ENCODE assay signal across 16 cellular contexts in genomic region chr2:40287815-40288214, GRCh38.
"Had no signal": no experiment of that assay in that cellular context is flagged by ENCODE, and none has a peak within 500 bp of the region (broad histone marks: within the 10 kb centered on the region; RNA-seq: fewer than 3 reads in every experiment).

No MANE protein-coding gene starts in this region.

- H3K4me1 ChIP-seq: left lung, pancreas, upper lobe of left lung had no signal

- H3K36me3 ChIP-seq: gastroesophageal sphincter, left lung, pancreas, upper lobe of left lung had no signal

- H3K9me3 ChIP-seq: gastroesophageal sphincter, left lung, pancreas, upper lobe of left lung had no signal

- H3K4me3 ChIP-seq: coronary artery, gastroesophageal sphincter, left lung, pancreas, upper lobe of left lung had no signal

- DNase-seq: activated B cell treated with CpG ODN at 0.5 μM for 24 hours; activated CD4-positive, alpha-beta T cell treated with anti-CD3 and anti-CD28 coated beads, Interleukin-2, amount 10 ng/mL, durations not matched to agents 24 days and 14 days; activated naive CD4-positive, alpha-beta T cell treated with anti-CD3 and anti-CD28 coated beads for 36 hours; activated T-cell treated with anti-CD3 and anti-CD28 coated beads for 4 hours; caudate nucleus; effector CD8-positive, alpha-beta T cell; left lung; pancreas; stimulated activated CD4-positive, alpha-beta T cell treated with anti-CD3 and anti-CD28 coated beads, Interleukin-12 subunit alpha, Interleukin-12 subunit beta, amount 100 ng/mL, for 4 hours; stimulated activated CD4-positive, alpha-beta T cell treated with anti-CD3 and anti-CD28 coated beads, Interleukin-4, amount 100 ng/mL, for 1 hour; stimulated activated CD8-positive, alpha-beta memory T cell treated with anti-CD3 and anti-CD28 coated beads, Interleukin-4, amount 100 ng/mL, for 48 hours; T1000; upper lobe of left lung had no signal

- ATAC-seq: activated T-helper 17 cell treated with anti-CD3 and anti-CD28 coated beads, Interleukin-2, amount 50 U/mL, for 72 hours; gastroesophageal sphincter; left lung; pancreas had no signal

- H3K27me3 ChIP-seq: gastroesophageal sphincter, left lung, pancreas, upper lobe of left lung had no signal

- H3K27ac ChIP-seq: coronary artery, gastroesophageal sphincter, left lung, pancreas, upper lobe of left lung had no signal
